13 cellular contexts compared by ENCODE assay signal in genomic region chr15:71940004-71940588, GRCh38.
"Had no signal": no experiment of that assay in that cellular context is flagged by ENCODE, and none has a peak within 500 bp of the region (broad histone marks: within the 10 kb centered on the region; RNA-seq: fewer than 3 reads in every experiment).

No MANE protein-coding gene starts in this region.

- H3K4me3 ChIP-seq: sigmoid colon had no signal

- H3K27me3 Mint-ChIP-seq: activated naive CD4-positive, alpha-beta T cell treated with anti-CD3 and anti-CD28 coated beads, Interleukin-2, amount 10 ng/mL, durations not matched to agents 7 days and 5 days; central memory CD8-positive, alpha-beta T cell; dendritic cell treated with granulocyte-macrophage colony-stimulating factor and Interleukin-4, amounts not matched to agents 40 ng/mL and 50 ng/mL, for 4 days; effector memory CD8-positive, alpha-beta T cell; memory B cell; T-helper 17 cell had no signal

- DNase-seq: activated CD4-positive, CD25-positive, alpha-beta regulatory T cell; activated naive CD4-positive, alpha-beta T cell treated with anti-CD3 and anti-CD28 coated beads, Interleukin-2, amount 10 ng/mL, durations not matched to agents 7 days and 5 days; effector memory CD8-positive, alpha-beta T cell; sigmoid colon; stimulated activated CD4-positive, alpha-beta T cell treated with anti-CD3 and anti-CD28 coated beads, Interleukin-12 subunit alpha, Interleukin-12 subunit beta, amount 100 ng/mL, for 4 hours; stimulated activated naive CD8-positive, alpha-beta T cell treated with anti-CD3 and anti-CD28 coated beads, Interleukin-15, Interleukin-2, amounts not matched to agents 100 U/mL and 50 U/mL, for 24 hours; T-helper 17 cell had no signal

- H3K9me3 ChIP-seq: sigmoid colon had no signal

- ATAC-seq: effector memory CD8-positive, alpha-beta T cell; stimulated activated naive CD8-positive, alpha-beta T cell treated with anti-CD3 and anti-CD28 coated beads, Interleukin-15, Interleukin-2, amounts not matched to agents 100 U/mL and 50 U/mL, for 24 hours; T-helper 17 cell had no signal

- H3K4me1 ChIP-seq: sigmoid colon had no signal

- H3K27ac ChIP-seq: sigmoid colon had no signal

- H3K9me3 Mint-ChIP-seq: activated naive CD4-positive, alpha-beta T cell treated with anti-CD3 and anti-CD28 coated beads, Interleukin-2, amount 10 ng/mL, durations not matched to agents 7 days and 5 days; activated T-helper 2 cell treated with anti-CD3 and anti-CD28 coated beads, Interferon-gamma antibody, Interleukin-2, Interleukin-4, amounts not matched to agents 10 μg/mL and 5 μg/mL and 100 μg/mL, durations not matched to agents 14 hours and 24 hours and 36 hours; central memory CD8-positive, alpha-beta T cell; dendritic cell treated with granulocyte-macrophage colony-stimulating factor and Interleukin-4, amounts not matched to agents 40 ng/mL and 50 ng/mL, for 4 days; effector memory CD8-positive, alpha-beta T cell; nephron had no signal

- FAIRE-seq: urothelium cell line had no signal

- H3K4me3 Mint-ChIP-seq: activated naive CD4-positive, alpha-beta T cell treated with anti-CD3 and anti-CD28 coated beads, Interleukin-2, amount 10 ng/mL, durations not matched to agents 7 days and 5 days; central memory CD8-positive, alpha-beta T cell; dendritic cell treated with granulocyte-macrophage colony-stimulating factor and Interleukin-4, amounts not matched to agents 40 ng/mL and 50 ng/mL, for 4 days; effector memory CD8-positive, alpha-beta T cell; memory B cell; nephron; T-helper 17 cell had no signal

- H3K27ac Mint-ChIP-seq: activated naive CD4-positive, alpha-beta T cell treated with anti-CD3 and anti-CD28 coated beads, Interleukin-2, amount 10 ng/mL, durations not matched to agents 7 days and 5 days; activated T-helper 2 cell treated with anti-CD3 and anti-CD28 coated beads, Interferon-gamma antibody, Interleukin-2, Interleukin-4, amounts not matched to agents 10 μg/mL and 5 μg/mL and 100 μg/mL, durations not matched to agents 14 hours and 24 hours and 36 hours; dendritic cell treated with granulocyte-macrophage colony-stimulating factor and Interleukin-4, amounts not matched to agents 40 ng/mL and 50 ng/mL, for 4 days; effector memory CD8-positive, alpha-beta T cell; memory B cell; nephron; T-helper 17 cell had no signal

- H3K4me1 Mint-ChIP-seq: activated naive CD4-positive, alpha-beta T cell treated with anti-CD3 and anti-CD28 coated beads, Interleukin-2, amount 10 ng/mL, durations not matched to agents 7 days and 5 days; central memory CD8-positive, alpha-beta T cell; memory B cell; nephron; T-helper 17 cell had no signal

- H3K27me3 ChIP-seq: sigmoid colon had no signal
